In the genomic region with DNA sequence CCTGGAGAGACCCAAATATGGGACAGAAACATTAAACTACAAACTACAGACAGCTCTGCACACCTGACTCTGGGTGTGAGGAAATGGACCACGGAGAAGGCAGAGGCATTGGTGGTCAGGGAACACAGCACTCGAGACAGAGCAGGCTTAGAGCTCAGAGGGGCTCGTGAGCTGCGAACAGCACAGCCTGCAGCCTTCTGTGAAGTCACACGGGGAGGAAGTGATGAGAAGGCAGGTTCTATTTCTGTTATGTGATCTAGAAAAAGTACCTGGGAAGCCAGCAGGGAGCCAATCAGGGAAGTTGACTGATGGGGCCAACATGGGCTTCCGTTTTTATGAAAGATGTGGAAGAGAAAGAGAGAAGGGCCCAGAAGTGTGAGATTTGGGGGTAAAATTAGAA, we compare ENCODE assay signal across 23 cellular contexts.
DNase-seq lines count a peak whose midpoint lies in the region; ATAC-seq and TF ChIP-seq lines count a peak whose summit lies in the region.
"Had no signal": no experiment of that assay in that cellular context is flagged by ENCODE, and none has a peak within 500 bp of the region (broad histone marks: within the 10 kb centered on the region; RNA-seq: fewer than 3 reads in every experiment).

No MANE protein-coding gene starts in this region.

- TF ChIP-seq EP300 in stomach (IDR thresholded peaks at IDR 0.05) = no peak

- H3K27ac ChIP-seq in left lung (no peak overlapping the region), stomach (no peak overlapping the region)
- H3K27ac ChIP-seq: GM23248, SJCRH30 had no signal

- TF ChIP-seq CTCF in left lung (IDR thresholded peaks at IDR 0.05) (no peak), mucosa of descending colon (IDR thresholded peaks at IDR 0.05) (no peak), stomach (IDR thresholded peaks at IDR 0.05) (no peak)

- H3K4me3 ChIP-seq in left lung (no peak overlapping the region), mucosa of descending colon (no peak overlapping the region), stomach (no peak overlapping the region)
- H3K4me3 ChIP-seq: GM23248, HAP-1, SJCRH30 had no signal

- TF ChIP-seq POLR2A in stomach (IDR thresholded peaks at IDR 0.05) = no peak

- H3K36me3 ChIP-seq in left lung (no peaks in the 10 kb centered on the region), mucosa of descending colon (ENCODE audit: low read depth) (no peaks in the 10 kb centered on the region), stomach (no peaks in the 10 kb centered on the region)
- H3K36me3 ChIP-seq: HAP-1, SJCRH30 had no signal

- DNase-seq in NOMO-1 (lab: John Stamatoyannopoulos, UW; ENCODE audit: unreplicated experiment in 2 of 2) (peak; percentile 8 to 38), NOMO-1 treated with dmso at 0.1 percent for 144 hours (lab: John Stamatoyannopoulos, UW; ENCODE audit: unreplicated experiment) (no peak), RPMI8226 (peak; percentile 23), occipital lobe (lab: John Stamatoyannopoulos, UW) (peak; percentile 20), left lung (no peak), mucosa of descending colon (no peak), NCI-H510A (lab: John Stamatoyannopoulos, UW) (no peak), stomach (no peak)
- DNase-seq: 8988T, Calu3, GM23248, HFFc6, KBM-7, MV-4-11, NCI-H1105, NCI-H1436 treated with DMSO at 0.1 percent for 48 hours, NCI-H187 treated with DMSO at 0.1 percent for 48 hours, NCI-H2107, NCI-H526, NCI-H82, SJCRH30 had no signal

- intact Hi-C loops in left lung (cut with DNase I) = no loop called here
- intact Hi-C loops in mucosa of descending colon (cut with DNase I, micrococcal nuclease) = no loop called here
- intact Hi-C loops in stomach (cut with DNase I; ENCODE audit: low total_unique reads) = no loop called here

- no peaks in the 10 kb centered on the region for H3K4me1 ChIP-seq in left lung
- H3K4me1 ChIP-seq in mucosa of descending colon (ENCODE audit: low read depth) = no peaks in the 10 kb centered on the region
- peaks cover 0 to 12% (median 8%) of the 10 kb centered on the region in 4 donors for H3K4me1 ChIP-seq in stomach
- H3K4me1 ChIP-seq: HAP-1, SJCRH30 had no signal

- H3K27me3 ChIP-seq in left lung = no peaks in the 10 kb centered on the region
- no peaks in the 10 kb centered on the region for H3K27me3 ChIP-seq in stomach

- H3K9me3 ChIP-seq in left lung (peaks cover 0 to 13% of the 10 kb centered on the region in 2 donors), mucosa of descending colon (peaks cover 7% of the 10 kb centered on the region), stomach (peaks cover 0 to 11% (median 7%) of the 10 kb centered on the region in 4 donors)

- WGBS in stomach, 5 donors = 74 to 86% (median 83%) methylated on average over 6 of the region's 6 CpGs

- no peak for ATAC-seq in left lung
- no peak for ATAC-seq in mucosa of descending colon
- ATAC-seq: SK-N-SH treated with all-trans-retinoic acid at 6 μM for 48 hours had no signal

Comparison
In these comparisons a context has a peak if more than half of its experiments do, and no peak if none do; other contexts are left out.
1. DNase-seq: peak in NOMO-1 (2 of 2), RPMI8226 (single experiment) and occipital lobe (single experiment); none in NOMO-1 treated with dmso at 0.1 percent for 144 hours (single experiment), left lung (0 of 2), mucosa of descending colon (0 of 3), NCI-H510A (single experiment) and stomach (single experiment).